In the genomic region with DNA sequence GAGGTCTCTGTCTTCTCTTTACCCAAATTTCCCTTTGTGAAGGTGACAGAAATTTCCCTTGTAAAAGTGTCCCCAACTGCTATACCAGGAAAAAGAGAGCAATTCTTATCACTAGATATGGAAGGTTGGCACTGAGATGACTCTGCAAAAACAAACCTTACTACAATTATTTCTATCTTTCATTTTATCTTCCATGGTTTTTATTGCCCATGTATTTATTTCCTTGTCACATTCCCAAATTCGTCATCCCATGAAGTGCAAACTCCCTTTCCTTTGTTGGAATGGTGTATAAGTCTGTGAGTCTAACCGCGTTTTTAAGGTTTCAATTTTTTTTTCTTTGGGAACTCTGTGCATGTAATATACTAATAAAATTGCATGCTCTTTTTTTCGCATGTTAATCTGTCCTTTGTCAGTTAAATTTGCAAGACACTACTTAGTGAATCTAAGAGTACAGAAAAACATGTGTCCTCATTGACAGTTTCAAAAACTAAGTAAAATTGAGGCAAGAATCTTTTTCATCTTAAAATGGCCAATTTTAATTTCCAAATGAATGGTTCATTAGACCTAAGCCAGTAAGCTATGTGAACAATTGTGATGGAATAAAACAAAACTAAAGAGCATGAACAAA, we compare ENCODE assay signal across 15 cellular contexts.
"Had no signal": no experiment of that assay in that cellular context is flagged by ENCODE, and none has a peak within 500 bp of the region (broad histone marks: within the 10 kb centered on the region; RNA-seq: fewer than 3 reads in every experiment).

No MANE protein-coding gene starts in this region.

- H3K36me3 ChIP-seq: colonic mucosa, gastroesophageal sphincter had no signal

- DNase-seq: amniotic stem cell; body of pancreas; central memory CD4-positive, alpha-beta T cell; islet precursor cell; naive thymus-derived CD8-positive, alpha-beta T cell; posterior cingulate gyrus; stimulated activated CD4-positive, alpha-beta T cell treated with anti-CD3 and anti-CD28 coated beads, Interleukin-2, amount 100 ng/mL, for 48 hours; stimulated activated naive CD4-positive, alpha-beta T cell treated with Interleukin-2 at 50 U/mL for 16 hours; substantia nigra; T-helper 2 cell; trophoblast cell had no signal

- H3K9me3 Mint-ChIP-seq: memory B cell had no signal

- H3K36me3 Mint-ChIP-seq: activated naive CD8-positive, alpha-beta T cell; memory B cell; naive thymus-derived CD8-positive, alpha-beta T cell had no signal

- H3K9me3 ChIP-seq: body of pancreas, colonic mucosa, gastroesophageal sphincter had no signal

- ATAC-seq: body of pancreas; gastroesophageal sphincter; naive thymus-derived CD8-positive, alpha-beta T cell had no signal

- H3K4me3 ChIP-seq: body of pancreas, colonic mucosa, gastroesophageal sphincter had no signal

- H3K27ac ChIP-seq: body of pancreas, colonic mucosa, gastroesophageal sphincter had no signal

- H3K27me3 Mint-ChIP-seq: activated naive CD8-positive, alpha-beta T cell; memory B cell; naive thymus-derived CD8-positive, alpha-beta T cell had no signal

- H3K4me3 Mint-ChIP-seq: activated naive CD8-positive, alpha-beta T cell; memory B cell had no signal

- H3K27ac Mint-ChIP-seq: activated naive CD8-positive, alpha-beta T cell; memory B cell had no signal

- H3K27me3 ChIP-seq: body of pancreas, colonic mucosa, gastroesophageal sphincter had no signal
